In genomic region chr1:229694053-229694693, GRCh38 we compare ENCODE assay signal across 9 cellular contexts.
DNase-seq lines count a peak whose midpoint lies in the region; ATAC-seq and TF ChIP-seq lines count a peak whose summit lies in the region.
"Had no signal": no experiment of that assay in that cellular context is flagged by ENCODE, and none has a peak within 500 bp of the region (broad histone marks: within the 10 kb centered on the region; RNA-seq: fewer than 3 reads in every experiment).

No MANE protein-coding gene starts in this region.

- ATAC-seq in activated naive CD8-positive, alpha-beta T cell treated with anti-CD3 and anti-CD28 coated beads, Interleukin-2, amount 50 U/mL, for 24 hours: no peak
- no peak for ATAC-seq in CD8-positive, alpha-beta T cell

- CTCF ChIA-PET in CD8-positive, alpha-beta T cell (lab: Charles Lee): interaction anchor here (1.0 kb wide), 1 partner anchor 33 kb away, joined by 4 read pairs; no protein-coding TSS in a partner anchor

- no peak overlapping the region for H3K4me2 ChIP-seq in osteoblast (ENCODE audit: insufficient read depth, low read length)

- H3K27me3 ChIP-seq in esophagus muscularis mucosa (no peaks in the 10 kb centered on the region), osteoblast (ENCODE audit: insufficient read depth, low read length) (no peaks in the 10 kb centered on the region)
- no peaks in the 10 kb centered on the region for H3K27me3 ChIP-seq in CD8-positive, alpha-beta T cell (ENCODE audit: insufficient read depth, low read length)

- peak overlapping the region; percentile 49 for H2AFZ ChIP-seq in osteoblast (ENCODE audit: low read length)

- no peak overlapping the region for H3K4me3 Mint-ChIP-seq in activated naive CD8-positive, alpha-beta T cell treated with anti-CD3 and anti-CD28 coated beads, Interleukin-2, amount 50 U/mL, for 24 hours
- H3K4me3 Mint-ChIP-seq in CD8-positive, alpha-beta T cell: no peak overlapping the region
- H3K4me3 Mint-ChIP-seq: central memory CD8-positive, alpha-beta T cell had no signal

- no peak for TF ChIP-seq CTCF in esophagus muscularis mucosa (IDR thresholded peaks at IDR 0.05)
- no peak for TF ChIP-seq CTCF in osteoblast (IDR thresholded peaks at IDR 0.05; ENCODE audit: extremely low read depth, low read depth, low read length)
- no peak for TF ChIP-seq CTCF in CD8-positive, alpha-beta T cell (IDR thresholded peaks at IDR 0.05)

- no peaks in the 10 kb centered on the region for H3K36me3 Mint-ChIP-seq in activated naive CD8-positive, alpha-beta T cell treated with anti-CD3 and anti-CD28 coated beads, Interleukin-2, amount 50 U/mL, for 24 hours (ENCODE audit: low read depth)
- no peaks in the 10 kb centered on the region for H3K36me3 Mint-ChIP-seq in CD8-positive, alpha-beta T cell

- POLR2A ChIA-PET in CD8-positive, alpha-beta T cell (lab: Charles Lee): no interaction called here

- H3K27ac ChIP-seq in esophagus muscularis mucosa (replicated peaks in 1 of 4) (peak overlapping the region in 2 of 4 donors; percentile 40 to 43), osteoblast (ENCODE audit: low read depth, low read length) (no peak overlapping the region)
- no peak overlapping the region for H3K27ac ChIP-seq in CD8-positive, alpha-beta T cell (ENCODE audit: low read depth, low read length)

- H3K4me1 ChIP-seq in esophagus muscularis mucosa (peaks cover 8 to 26% (median 21%) of the 10 kb centered on the region in 4 donors), osteoblast (ENCODE audit: insufficient read depth, low read length) (peaks cover 3% of the 10 kb centered on the region)
- no peaks in the 10 kb centered on the region for H3K4me1 ChIP-seq in CD8-positive, alpha-beta T cell (ENCODE audit: insufficient read depth, low read length)

- H3K9me3 Mint-ChIP-seq in activated naive CD8-positive, alpha-beta T cell treated with anti-CD3 and anti-CD28 coated beads, Interleukin-2, amount 50 U/mL, for 24 hours: no peaks in the 10 kb centered on the region
- no peaks in the 10 kb centered on the region for H3K9me3 Mint-ChIP-seq in CD8-positive, alpha-beta T cell
- H3K9me3 Mint-ChIP-seq: central memory CD8-positive, alpha-beta T cell had no signal

- WGBS in esophagus muscularis mucosa: 41% methylated on average over 10 of the region's 11 CpGs

- TF ChIP-seq EP300 in esophagus muscularis mucosa (IDR thresholded peaks at IDR 0.05): no peak

- H4K20me1 ChIP-seq in osteoblast (ENCODE audit: insufficient read depth, low read length): no peaks in the 10 kb centered on the region

- H3K9me3 ChIP-seq in esophagus muscularis mucosa: no peaks in the 10 kb centered on the region
- H3K9me3 ChIP-seq in osteoblast (ENCODE audit: low read depth, low read length): no peaks in the 10 kb centered on the region
- no peaks in the 10 kb centered on the region for H3K9me3 ChIP-seq in CD8-positive, alpha-beta T cell (ENCODE audit: low read length)

- H3K27ac Mint-ChIP-seq in activated naive CD8-positive, alpha-beta T cell treated with anti-CD3 and anti-CD28 coated beads, Interleukin-2, amount 50 U/mL, for 24 hours: no peak overlapping the region
- H3K27ac Mint-ChIP-seq in CD8-positive, alpha-beta T cell: no peak overlapping the region

- DNase-seq in Daoy (ENCODE audit: low read depth): peak; percentile 96
- peak; percentile 21 for DNase-seq in NCI-H2227 treated with DMSO at 0.1 percent for 48 hours (lab: John Stamatoyannopoulos, UW)
- DNase-seq in esophagus muscularis mucosa (ENCODE audit: extremely low spot score): peak; percentile 95
- peak; percentile 42 for DNase-seq in osteoblast (ENCODE audit: insufficient read length, low spot score, missing footprints)
- DNase-seq in activated naive CD8-positive, alpha-beta T cell treated with anti-CD3 and anti-CD28 coated beads, Interleukin-2, amount 50 U/mL, for 24 hours: no peak
- no peak for DNase-seq in CD8-positive, alpha-beta T cell
- no peak for DNase-seq in stimulated activated CD8-positive, alpha-beta memory T cell treated with anti-CD3 and anti-CD28 coated beads, Interleukin-4, amount 100 ng/mL, for 48 hours
- no peak for DNase-seq in epidermal melanocyte (ENCODE audit: insufficient read length, low spot score)

- H3K79me2 ChIP-seq in osteoblast (ENCODE audit: insufficient read depth, low read length): no peaks in the 10 kb centered on the region

- intact Hi-C loops in esophagus muscularis mucosa (cut with DNase I): no loop called here
- intact Hi-C loops in CD8-positive, alpha-beta T cell (cut with DNase I, micrococcal nuclease): no loop called here

- H3K4me1 Mint-ChIP-seq in activated naive CD8-positive, alpha-beta T cell treated with anti-CD3 and anti-CD28 coated beads, Interleukin-2, amount 50 U/mL, for 24 hours: peaks cover 22% of the 10 kb centered on the region
- peaks cover 29% of the 10 kb centered on the region for H3K4me1 Mint-ChIP-seq in CD8-positive, alpha-beta T cell (ENCODE audit: low read depth)

- H3K27me3 Mint-ChIP-seq in activated naive CD8-positive, alpha-beta T cell treated with anti-CD3 and anti-CD28 coated beads, Interleukin-2, amount 50 U/mL, for 24 hours: peaks cover 9% of the 10 kb centered on the region
- peaks cover 2% of the 10 kb centered on the region for H3K27me3 Mint-ChIP-seq in CD8-positive, alpha-beta T cell (ENCODE audit: low read depth)

- H3K36me3 ChIP-seq in esophagus muscularis mucosa: no peaks in the 10 kb centered on the region
- no peaks in the 10 kb centered on the region for H3K36me3 ChIP-seq in osteoblast (ENCODE audit: insufficient read depth, low read length)
- no peaks in the 10 kb centered on the region for H3K36me3 ChIP-seq in CD8-positive, alpha-beta T cell (ENCODE audit: insufficient read depth, low read length)

- TF ChIP-seq POLR2A in esophagus muscularis mucosa (IDR thresholded peaks at IDR 0.05; ENCODE audit: low read depth): no peak

- H3K4me3 ChIP-seq in esophagus muscularis mucosa: no peak overlapping the region
- H3K4me3 ChIP-seq in osteoblast (ENCODE audit: insufficient read depth, low read length): no peak overlapping the region
- no peak overlapping the region for H3K4me3 ChIP-seq in CD8-positive, alpha-beta T cell (ENCODE audit: low read depth, low read length)

Comparison
In these comparisons a context has a peak if more than half of its experiments do, and no peak if none do; other contexts are left out.
1. DNase-seq: peak in Daoy (single experiment), NCI-H2227 treated with DMSO at 0.1 percent for 48 hours (single experiment), esophagus muscularis mucosa (single experiment) and osteoblast (single experiment); none in activated naive CD8-positive, alpha-beta T cell treated with anti-CD3 and anti-CD28 coated beads, Interleukin-2, amount 50 U/mL, for 24 hours (single experiment), CD8-positive, alpha-beta T cell (0 of 7), stimulated activated CD8-positive, alpha-beta memory T cell treated with anti-CD3 and anti-CD28 coated beads, Interleukin-4, amount 100 ng/mL, for 48 hours (single experiment) and epidermal melanocyte (single experiment).